9 cellular contexts compared by ENCODE assay signal in genomic region chr9:129609486-129610192, GRCh38. TPM values are rescaled to one million over a fixed set of nuclear protein-coding genes. Genes with fewer than 3 reads are reported as not detected.
DNase-seq lines count a peak whose midpoint lies in the region.
"Had no signal": no experiment of that assay in that cellular context is flagged by ENCODE, and none has a peak within 500 bp of the region (broad histone marks: within the 10 kb centered on the region; RNA-seq: fewer than 3 reads in every experiment).

No MANE protein-coding gene starts in this region.

- H3K4me1 ChIP-seq in duodenal mucosa (ENCODE audit: control insufficient read depth in 1 of 2, insufficient read depth in 2 of 2, low read length in 2 of 2), result peaks cover 22 to 35% of the 10 kb centered on the region in 2 donors
- H3K4me1 ChIP-seq in muscle layer of duodenum (ENCODE audit: control insufficient read depth in 1 of 2, insufficient read depth in 2 of 2, low read length in 2 of 2), result peaks cover 6 to 15% of the 10 kb centered on the region in 2 donors
- no peaks in the 10 kb centered on the region for H3K4me1 ChIP-seq in urinary bladder (ENCODE audit: insufficient read depth)

- H3K27ac ChIP-seq in duodenal mucosa (ENCODE audit: low read depth, low read length) (no peak overlapping the region), muscle layer of duodenum (ENCODE audit: low read length) (peak overlapping the region; percentile 63), urinary bladder (ENCODE audit: low read depth) (peak overlapping the region; percentile 92)

- DNase-seq in HT-29 (ENCODE audit: low spot score), result peak; percentile 62
- DNase-seq in activated CD4-positive, alpha-beta T cell treated with anti-CD3 and anti-CD28 coated beads, Interleukin-2, amount 10 ng/mL, durations not matched to agents 7 days and 5 days, result peak; percentile 67
- DNase-seq in NCI-H1436 (lab: John Stamatoyannopoulos, UW), result no peak
- DNase-seq in head of caudate nucleus, result no peak
- no peak for DNase-seq in NCI-H345 (lab: John Stamatoyannopoulos, UW)

- peak overlapping the region; percentile 82 for H3K4me3 Mint-ChIP-seq in activated CD4-positive, alpha-beta T cell treated with anti-CD3 and anti-CD28 coated beads, Interleukin-2, amount 10 ng/mL, durations not matched to agents 7 days and 5 days

- peak overlapping the region; percentile 25 to 74 for H3K9ac ChIP-seq in duodenal mucosa (ENCODE audit: low read depth in 1 of 2, low read length in 2 of 2)

- CTCF ChIA-PET in activated CD4-positive, alpha-beta T cell treated with anti-CD3 and anti-CD28 coated beads, Interleukin-2, amount 10 ng/mL, durations not matched to agents 7 days and 5 days (lab: Charles Lee), result interaction anchor here (0.8 to 4.7 kb wide), 6 partner anchors 12 to 479 kb away, joined by 3 to 20 read pairs (median 8); partner anchors contain the start of gene IER5L

- peak overlapping the region; percentile 29 to 34 for H3K4me3 ChIP-seq in duodenal mucosa (ENCODE audit: low read depth in 1 of 2, low read length in 2 of 2)
- peak overlapping the region in 1 of 2 donors; percentile 64 for H3K4me3 ChIP-seq in muscle layer of duodenum (ENCODE audit: low read depth in 1 of 2, low read length in 2 of 2)
- H3K4me3 ChIP-seq in urinary bladder (ENCODE audit: low read depth, low read length), result peak overlapping the region; percentile 56

- H3K36me3 ChIP-seq in duodenal mucosa (ENCODE audit: control insufficient read depth in 1 of 2, insufficient read depth in 2 of 2, low read length in 2 of 2) (no peaks in the 10 kb centered on the region), muscle layer of duodenum (ENCODE audit: control insufficient read depth in 1 of 2, insufficient read depth in 2 of 2, low read length in 2 of 2) (no peaks in the 10 kb centered on the region), urinary bladder (ENCODE audit: insufficient read depth) (no peaks in the 10 kb centered on the region)

- no peaks in the 10 kb centered on the region for H3K27me3 ChIP-seq in duodenal mucosa (ENCODE audit: control insufficient read depth in 1 of 2, insufficient read depth in 2 of 2, low read length in 2 of 2)
- no peaks in the 10 kb centered on the region for H3K27me3 ChIP-seq in muscle layer of duodenum (ENCODE audit: low read depth, low read length)

- intact Hi-C loops in head of caudate nucleus (cut with DNase I), result loop anchor here (2.0 to 10.0 kb wide), 3 partner anchors 115 to 471 kb away; no protein-coding TSS in a partner anchor

- H3K27ac Mint-ChIP-seq in activated CD4-positive, alpha-beta T cell treated with anti-CD3 and anti-CD28 coated beads, Interleukin-2, amount 10 ng/mL, durations not matched to agents 7 days and 5 days, result peak overlapping the region; percentile 85

- no peaks in the 10 kb centered on the region for H3K27me3 Mint-ChIP-seq in activated CD4-positive, alpha-beta T cell treated with anti-CD3 and anti-CD28 coated beads, Interleukin-2, amount 10 ng/mL, durations not matched to agents 7 days and 5 days

- WGBS in urinary bladder, result 17% methylated on average over 27 of the region's 30 CpGs

- H3K4me1 Mint-ChIP-seq in activated CD4-positive, alpha-beta T cell treated with anti-CD3 and anti-CD28 coated beads, Interleukin-2, amount 10 ng/mL, durations not matched to agents 7 days and 5 days, result peaks cover 47% of the 10 kb centered on the region

- H3K9me3 ChIP-seq in duodenal mucosa (ENCODE audit: control insufficient read depth in 1 of 2, low read length in 2 of 2), result no peaks in the 10 kb centered on the region
- no peaks in the 10 kb centered on the region for H3K9me3 ChIP-seq in muscle layer of duodenum (ENCODE audit: control insufficient read depth in 1 of 2, low read length in 2 of 2)

- no peaks in the 10 kb centered on the region for H3K36me3 Mint-ChIP-seq in activated CD4-positive, alpha-beta T cell treated with anti-CD3 and anti-CD28 coated beads, Interleukin-2, amount 10 ng/mL, durations not matched to agents 7 days and 5 days (ENCODE audit: low read depth)

- POLR2A ChIA-PET in activated CD4-positive, alpha-beta T cell treated with anti-CD3 and anti-CD28 coated beads, Interleukin-2, amount 10 ng/mL, durations not matched to agents 7 days and 5 days (lab: Charles Lee), result interaction anchor here (1.0 kb wide), 1 partner anchor 150 kb away, joined by 3 read pairs; no protein-coding TSS in a partner anchor

- H3K9me3 Mint-ChIP-seq in activated CD4-positive, alpha-beta T cell treated with anti-CD3 and anti-CD28 coated beads, Interleukin-2, amount 10 ng/mL, durations not matched to agents 7 days and 5 days, result no peaks in the 10 kb centered on the region

RNA-seq across cellular contexts. Expression of gene C9orf50, which starts 11.3 kb away (rescaled TPM):
- not detected in 2 replicates for total RNA-seq in HT-29 (2014; rRNA removed; shearing (Covaris generic))
- not detected for total RNA-seq in activated CD4-positive, alpha-beta T cell treated with anti-CD3 and anti-CD28 coated beads, Interleukin-2, amount 10 ng/mL, durations not matched to agents 7 days and 5 days
- total RNA-seq in urinary bladder, result not detected
- 0.28 TPM for polyA plus RNA-seq in urinary bladder
- total RNA-seq: T-helper 2 cell treated with Interferon-gamma antibody and Interleukin-4, amounts not matched to agents 100 ng/mL and 5 ng/mL, for 36 hours had no signal

RNA-seq across cellular contexts. Expression of gene NTMT1, which starts 16.3 kb away (rescaled TPM):
- total RNA-seq in HT-29 (2014; rRNA removed; shearing (Covaris generic)), result 68.7 and 83.8 TPM in 2 replicates
- total RNA-seq in activated CD4-positive, alpha-beta T cell treated with anti-CD3 and anti-CD28 coated beads, Interleukin-2, amount 10 ng/mL, durations not matched to agents 7 days and 5 days, result 10 to 100 TPM; 28.5 to 33.9 TPM
- total RNA-seq in urinary bladder, result 12.8 TPM
- polyA plus RNA-seq in urinary bladder, result 46.7 TPM

RNA-seq across cellular contexts. Expression of gene ASB6, which starts 32.3 kb away (rescaled TPM):
- 25.5 and 25.9 TPM in 2 replicates for total RNA-seq in HT-29 (2014; rRNA removed; shearing (Covaris generic))
- total RNA-seq in activated CD4-positive, alpha-beta T cell treated with anti-CD3 and anti-CD28 coated beads, Interleukin-2, amount 10 ng/mL, durations not matched to agents 7 days and 5 days, result 10 to 100 TPM; 24.1 to 26.6 TPM
- 5.8 TPM for total RNA-seq in urinary bladder
- 16.5 TPM for polyA plus RNA-seq in urinary bladder

RNA-seq across cellular contexts. Expression of gene PRRX2, which starts 55.8 kb away (rescaled TPM):
- not detected in 2 replicates for total RNA-seq in HT-29 (2014; rRNA removed; shearing (Covaris generic))
- total RNA-seq in activated CD4-positive, alpha-beta T cell treated with anti-CD3 and anti-CD28 coated beads, Interleukin-2, amount 10 ng/mL, durations not matched to agents 7 days and 5 days, result under 1 TPM in 1 of 2 experiments, not detected in 1; 0.15 TPM
- 8.6 TPM for total RNA-seq in urinary bladder
- 15.8 TPM for polyA plus RNA-seq in urinary bladder

Comparison
In these comparisons a context has a peak if more than half of its experiments do, and no peak if none do; other contexts are left out.
1. DNase-seq: peak in HT-29 (single experiment) and activated CD4-positive, alpha-beta T cell treated with anti-CD3 and anti-CD28 coated beads, Interleukin-2, amount 10 ng/mL, durations not matched to agents 7 days and 5 days (single experiment); none in NCI-H1436 (single experiment), head of caudate nucleus (0 of 42) and NCI-H345 (single experiment).